13 cellular contexts compared by ENCODE assay signal in the genomic region with DNA sequence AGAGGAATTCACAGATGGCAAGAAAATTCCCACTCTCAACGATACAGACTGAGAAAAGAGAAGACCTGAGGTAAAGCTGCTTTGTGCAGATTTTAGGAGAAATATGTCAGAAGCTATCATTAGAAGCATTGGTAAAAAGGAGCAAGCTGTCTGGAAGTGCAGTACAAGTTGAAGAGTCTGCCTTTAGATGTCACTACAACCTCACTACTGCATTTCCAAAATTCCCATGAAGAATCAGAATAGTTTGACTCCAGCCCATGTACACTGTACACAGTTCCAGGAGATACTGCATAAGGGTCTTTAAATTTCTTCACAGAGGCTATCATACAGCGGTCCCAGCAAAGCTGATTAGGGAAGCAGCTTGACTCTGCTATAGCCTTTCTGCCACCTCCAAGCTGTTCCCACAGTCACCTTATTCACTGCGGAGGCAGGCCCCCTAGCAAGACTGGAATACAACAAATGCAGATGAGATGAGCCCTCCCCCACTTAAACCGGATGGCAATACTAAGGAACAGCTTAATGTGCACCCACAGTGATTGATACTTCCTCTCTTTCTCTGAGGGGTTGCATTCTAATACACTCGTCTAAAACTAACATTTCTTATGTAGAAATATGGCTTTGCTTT.
A peak's percentile ranks its signal among the peaks of the same experiment; 100 is the strongest.
DNase-seq lines count a peak whose midpoint lies in the region; ATAC-seq and TF ChIP-seq lines count a peak whose summit lies in the region.
"Had no signal": no experiment of that assay in that cellular context is flagged by ENCODE, and none has a peak within 500 bp of the region (broad histone marks: within the 10 kb centered on the region; RNA-seq: fewer than 3 reads in every experiment).

No MANE protein-coding gene starts in this region.

- TF ChIP-seq CTCF in PC-3 (conservative IDR thresholded peaks at IDR 0.05; ENCODE audit: low read depth, low read length) (0 out of 2 replicates have a peak, but pooled peaks have one; percentile 24), foreskin fibroblast (IDR thresholded peaks at IDR 0.05; ENCODE audit: low read depth, low read length) (no peak), HFFc6 (IDR thresholded peaks at IDR 0.05) (no peak)

- H2AFZ ChIP-seq in PC-3 (ENCODE audit: low read length), result no peak overlapping the region

- no peaks in the 10 kb centered on the region for H4K20me1 ChIP-seq in PC-3 (ENCODE audit: low read length)
- H4K20me1 ChIP-seq: BLaER1 had no signal

- H3K9me3 Mint-ChIP-seq in HFFc6, result peaks cover 44% of the 10 kb centered on the region
- H3K9me3 Mint-ChIP-seq: activated CD4-positive, alpha-beta T cell treated with anti-CD3 and anti-CD28 coated beads, Interleukin-2, amount 10 ng/mL, durations not matched to agents 7 days and 5 days had no signal

- no peaks in the 10 kb centered on the region for H3K36me3 Mint-ChIP-seq in HFFc6 (ENCODE audit: low read depth)

- in situ Hi-C loops in ACHN (cut with HindIII; ENCODE audit: low pct_ligation_motif_present, low pct_unique_long_range_greater_than_20kb, low sequenced_read_pairs), result no loop called here

- no peak overlapping the region for H3K4me3 ChIP-seq in H7 (ENCODE audit: insufficient read depth, low read depth, low read length)
- H3K4me3 ChIP-seq in PC-3 (ENCODE audit: low read length), result no peak overlapping the region
- H3K4me3 ChIP-seq in foreskin fibroblast (ENCODE audit: low read depth in 1 of 2, low read length in 2 of 2), result no peak overlapping the region
- H3K4me3 ChIP-seq: BLaER1, esophagus muscularis mucosa, spleen had no signal

- CTCF ChIA-PET in PC-3 (lab: Charles Lee), result no interaction called here

- H3K79me2 ChIP-seq in PC-3 (ENCODE audit: low read length), result no peaks in the 10 kb centered on the region

- no peaks in the 10 kb centered on the region for H3K27me3 Mint-ChIP-seq in HFFc6 (ENCODE audit: insufficient read depth)

- no TSS peak for BruUV-seq in PC-3 (replicated peaks; lab: Mats Ljungman, UMichigan)

- no peak overlapping the region for H3K4me2 ChIP-seq in PC-3 (ENCODE audit: low read length)
- H3K4me2 ChIP-seq: BLaER1 had no signal

- no peaks in the 10 kb centered on the region for H3K4me1 Mint-ChIP-seq in HFFc6 (ENCODE audit: low read depth)
- H3K4me1 Mint-ChIP-seq: activated CD4-positive, alpha-beta T cell treated with anti-CD3 and anti-CD28 coated beads, Interleukin-2, amount 10 ng/mL, durations not matched to agents 7 days and 5 days had no signal

- intact Hi-C loops in PC-3 (cut with micrococcal nuclease), result no loop called here

- no peaks in the 10 kb centered on the region for H3K4me1 ChIP-seq in PC-3 (ENCODE audit: insufficient read depth, low read length)
- H3K4me1 ChIP-seq: BLaER1, esophagus muscularis mucosa, spleen had no signal

- no peak overlapping the region for H3K27ac Mint-ChIP-seq in HFFc6
- H3K27ac Mint-ChIP-seq: activated CD4-positive, alpha-beta T cell treated with anti-CD3 and anti-CD28 coated beads, Interleukin-2, amount 10 ng/mL, durations not matched to agents 7 days and 5 days had no signal

- H3K27me3 ChIP-seq in H7 (ENCODE audit: control insufficient read depth, insufficient read depth, low read length) (no peaks in the 10 kb centered on the region), PC-3 (ENCODE audit: low read length) (peaks cover 83% of the 10 kb centered on the region)
- H3K27me3 ChIP-seq: BLaER1 had no signal

- H3K9me2 ChIP-seq in PC-3 (replicated peaks; ENCODE audit: low read length), result no peaks in the 10 kb centered on the region

- no peak overlapping the region for H3K4me3 Mint-ChIP-seq in HFFc6
- H3K4me3 Mint-ChIP-seq: activated CD4-positive, alpha-beta T cell treated with anti-CD3 and anti-CD28 coated beads, Interleukin-2, amount 10 ng/mL, durations not matched to agents 7 days and 5 days had no signal

- no peaks in the 10 kb centered on the region for H3K9me3 ChIP-seq in PC-3 (ENCODE audit: low read length)
- H3K9me3 ChIP-seq: BLaER1, esophagus muscularis mucosa, spleen had no signal

- no peak overlapping the region for H3K27ac ChIP-seq in PC-3 (ENCODE audit: low read length)
- H3K27ac ChIP-seq: BLaER1, esophagus muscularis mucosa, spleen had no signal

- no peak overlapping the region for H3K9ac ChIP-seq in PC-3 (ENCODE audit: low read length)
- H3K9ac ChIP-seq: BLaER1 had no signal

- peak; percentile 42 for DNase-seq in ACHN
- DNase-seq in H7, result peak; percentile 15
- DNase-seq in PC-3, result peak; percentile 7
- DNase-seq in kidney tubule cell (ENCODE audit: low spot score), result peak; percentile 17
- no peak for DNase-seq in NCI-H2227 treated with DMSO at 0.1 percent for 48 hours (lab: John Stamatoyannopoulos, UW)
- DNase-seq in foreskin fibroblast, result no peak
- no peak for DNase-seq in HFFc6
- DNase-seq in GOT3 (lab: John Stamatoyannopoulos, UW), result no peak
- DNase-seq: activated CD4-positive, alpha-beta T cell treated with anti-CD3 and anti-CD28 coated beads, Interleukin-2, amount 10 ng/mL, durations not matched to agents 7 days and 5 days; activated effector memory CD4-positive, alpha-beta T cell treated with anti-CD3 and anti-CD28 coated beads, Interleukin-2, amount 50 U/mL, for 16 hours; spleen had no signal

- POLR2A ChIA-PET in PC-3 (lab: Charles Lee; ENCODE audit: unreplicated experiment), result no interaction called here

- H3K36me3 ChIP-seq in H7 (replicated peaks; ENCODE audit: control insufficient read depth, insufficient read depth, low read length), result no peaks in the 10 kb centered on the region
- no peaks in the 10 kb centered on the region for H3K36me3 ChIP-seq in PC-3 (ENCODE audit: low read depth, low read length)
- H3K36me3 ChIP-seq: BLaER1, esophagus muscularis mucosa, spleen had no signal

- H3F3A ChIP-seq in PC-3 (ENCODE audit: low read length, unreplicated experiment), result no peaks in the 10 kb centered on the region

- ATAC-seq in PC-3, result no peak

Comparison
In these comparisons a context has a peak if more than half of its experiments do, and no peak if none do; other contexts are left out.
1. DNase-seq: peak in ACHN (single experiment), H7 (single experiment), PC-3 (single experiment) and kidney tubule cell (single experiment); none in NCI-H2227 treated with DMSO at 0.1 percent for 48 hours (single experiment), foreskin fibroblast (0 of 2), HFFc6 (single experiment) and GOT3 (single experiment).